Comparison of ENCODE assay signal across 2 cellular contexts in the genomic region with DNA sequence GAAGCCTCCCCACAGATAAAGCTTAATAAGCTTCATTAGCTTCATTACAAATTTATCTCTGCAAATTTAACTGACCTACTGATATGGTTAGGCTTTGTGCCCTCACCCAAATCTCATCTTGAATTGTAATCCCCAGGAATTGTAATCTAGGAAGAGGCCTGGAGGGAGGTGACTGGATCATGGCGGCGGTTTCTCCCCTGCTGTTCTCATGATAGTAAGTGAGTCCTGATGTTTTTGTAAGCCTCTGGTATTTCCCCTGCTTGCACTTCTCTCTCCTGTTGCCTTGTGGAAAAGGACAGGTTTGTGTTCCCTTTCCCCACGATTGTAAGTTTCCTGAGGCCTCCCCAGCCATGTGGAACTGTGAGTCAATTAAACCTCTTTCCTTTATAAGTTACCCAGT.
TF ChIP-seq lines count a peak whose summit lies in the region.

No MANE protein-coding gene starts in this region.

TF ChIP-seq in GM23338, 12 proteins besides CTCF, POLR2A, EP300 and RAD21 (continues in another document):
- TF ChIP-seq EZH2 (IDR thresholded peaks at IDR 0.05; ENCODE audit: low read depth, unreplicated experiment) (no peak), STAT1 (IDR thresholded peaks at IDR 0.05; ENCODE audit: unreplicated experiment) (no peak), JUNB (IDR thresholded peaks at IDR 0.05; ENCODE audit: unreplicated experiment) (no peak), CREB1 (CRISPR knock-in tag; IDR thresholded peaks at IDR 0.05; ENCODE audit: low read depth) (no peak), ZNF114 (CRISPR knock-in tag; IDR thresholded peaks at IDR 0.05) (no peak), ZNF331 (CRISPR knock-in tag; IDR thresholded peaks at IDR 0.05; ENCODE audit: low read depth) (no peak), POLR2AphosphoS5 (IDR thresholded peaks at IDR 0.05; ENCODE audit: low read depth) (no peak)
- TF ChIP-seq, protein P1, sequence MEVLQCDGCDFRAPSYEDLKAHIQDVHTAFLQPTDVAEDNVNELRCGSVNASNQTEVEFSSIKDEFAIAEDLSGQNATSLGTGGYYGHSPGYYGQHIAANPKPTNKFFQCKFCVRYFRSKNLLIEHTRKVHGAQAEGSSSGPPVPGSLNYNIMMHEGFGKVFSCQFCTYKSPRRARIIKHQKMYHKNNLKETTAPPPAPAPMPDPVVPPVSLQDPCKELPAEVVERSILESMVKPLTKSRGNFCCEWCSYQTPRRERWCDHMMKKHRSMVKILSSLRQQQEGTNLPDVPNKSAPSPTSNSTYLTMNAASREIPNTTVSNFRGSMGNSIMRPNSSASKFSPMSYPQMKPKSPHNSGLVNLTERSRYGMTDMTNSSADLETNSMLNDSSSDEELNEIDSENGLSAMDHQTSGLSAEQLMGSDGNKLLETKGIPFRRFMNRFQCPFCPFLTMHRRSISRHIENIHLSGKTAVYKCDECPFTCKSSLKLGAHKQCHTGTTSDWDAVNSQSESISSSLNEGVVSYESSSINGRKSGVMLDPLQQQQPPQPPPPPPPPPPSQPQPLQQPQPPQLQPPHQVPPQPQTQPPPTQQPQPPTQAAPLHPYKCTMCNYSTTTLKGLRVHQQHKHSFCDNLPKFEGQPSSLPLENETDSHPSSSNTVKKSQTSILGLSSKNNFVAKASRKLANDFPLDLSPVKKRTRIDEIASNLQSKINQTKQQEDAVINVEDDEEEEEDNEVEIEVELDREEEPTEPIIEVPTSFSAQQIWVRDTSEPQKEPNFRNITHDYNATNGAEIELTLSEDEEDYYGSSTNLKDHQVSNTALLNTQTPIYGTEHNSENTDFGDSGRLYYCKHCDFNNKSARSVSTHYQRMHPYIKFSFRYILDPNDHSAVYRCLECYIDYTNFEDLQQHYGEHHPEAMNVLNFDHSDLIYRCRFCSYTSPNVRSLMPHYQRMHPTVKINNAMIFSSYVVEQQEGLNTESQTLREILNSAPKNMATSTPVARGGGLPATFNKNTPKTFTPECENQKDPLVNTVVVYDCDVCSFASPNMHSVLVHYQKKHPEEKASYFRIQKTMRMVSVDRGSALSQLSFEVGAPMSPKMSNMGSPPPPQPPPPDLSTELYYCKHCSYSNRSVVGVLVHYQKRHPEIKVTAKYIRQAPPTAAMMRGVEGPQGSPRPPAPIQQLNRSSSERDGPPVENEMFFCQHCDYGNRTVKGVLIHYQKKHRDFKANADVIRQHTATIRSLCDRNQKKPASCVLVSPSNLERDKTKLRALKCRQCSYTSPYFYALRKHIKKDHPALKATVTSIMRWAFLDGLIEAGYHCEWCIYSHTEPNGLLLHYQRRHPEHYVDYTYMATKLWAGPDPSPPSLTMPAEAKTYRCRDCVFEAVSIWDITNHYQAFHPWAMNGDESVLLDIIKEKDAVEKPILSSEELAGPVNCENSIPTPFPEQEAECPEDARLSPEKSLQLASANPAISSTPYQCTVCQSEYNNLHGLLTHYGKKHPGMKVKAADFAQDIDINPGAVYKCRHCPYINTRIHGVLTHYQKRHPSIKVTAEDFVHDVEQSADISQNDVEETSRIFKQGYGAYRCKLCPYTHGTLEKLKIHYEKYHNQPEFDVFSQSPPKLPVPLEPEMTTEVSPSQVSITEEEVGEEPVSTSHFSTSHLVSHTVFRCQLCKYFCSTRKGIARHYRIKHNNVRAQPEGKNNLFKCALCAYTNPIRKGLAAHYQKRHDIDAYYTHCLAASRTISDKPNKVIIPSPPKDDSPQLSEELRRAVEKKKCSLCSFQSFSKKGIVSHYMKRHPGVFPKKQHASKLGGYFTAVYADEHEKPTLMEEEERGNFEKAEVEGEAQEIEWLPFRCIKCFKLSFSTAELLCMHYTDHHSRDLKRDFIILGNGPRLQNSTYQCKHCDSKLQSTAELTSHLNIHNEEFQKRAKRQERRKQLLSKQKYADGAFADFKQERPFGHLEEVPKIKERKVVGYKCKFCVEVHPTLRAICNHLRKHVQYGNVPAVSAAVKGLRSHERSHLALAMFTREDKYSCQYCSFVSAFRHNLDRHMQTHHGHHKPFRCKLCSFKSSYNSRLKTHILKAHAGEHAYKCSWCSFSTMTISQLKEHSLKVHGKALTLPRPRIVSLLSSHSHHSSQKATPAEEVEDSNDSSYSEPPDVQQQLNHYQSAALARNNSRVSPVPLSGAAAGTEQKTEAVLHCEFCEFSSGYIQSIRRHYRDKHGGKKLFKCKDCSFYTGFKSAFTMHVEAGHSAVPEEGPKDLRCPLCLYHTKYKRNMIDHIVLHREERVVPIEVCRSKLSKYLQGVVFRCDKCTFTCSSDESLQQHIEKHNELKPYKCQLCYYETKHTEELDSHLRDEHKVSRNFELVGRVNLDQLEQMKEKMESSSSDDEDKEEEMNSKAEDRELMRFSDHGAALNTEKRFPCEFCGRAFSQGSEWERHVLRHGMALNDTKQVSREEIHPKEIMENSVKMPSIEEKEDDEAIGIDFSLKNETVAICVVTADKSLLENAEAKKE (CRISPR knock-in tag; IDR thresholded peaks at IDR 0.05): no peak
- TF ChIP-seq, protein P2, sequence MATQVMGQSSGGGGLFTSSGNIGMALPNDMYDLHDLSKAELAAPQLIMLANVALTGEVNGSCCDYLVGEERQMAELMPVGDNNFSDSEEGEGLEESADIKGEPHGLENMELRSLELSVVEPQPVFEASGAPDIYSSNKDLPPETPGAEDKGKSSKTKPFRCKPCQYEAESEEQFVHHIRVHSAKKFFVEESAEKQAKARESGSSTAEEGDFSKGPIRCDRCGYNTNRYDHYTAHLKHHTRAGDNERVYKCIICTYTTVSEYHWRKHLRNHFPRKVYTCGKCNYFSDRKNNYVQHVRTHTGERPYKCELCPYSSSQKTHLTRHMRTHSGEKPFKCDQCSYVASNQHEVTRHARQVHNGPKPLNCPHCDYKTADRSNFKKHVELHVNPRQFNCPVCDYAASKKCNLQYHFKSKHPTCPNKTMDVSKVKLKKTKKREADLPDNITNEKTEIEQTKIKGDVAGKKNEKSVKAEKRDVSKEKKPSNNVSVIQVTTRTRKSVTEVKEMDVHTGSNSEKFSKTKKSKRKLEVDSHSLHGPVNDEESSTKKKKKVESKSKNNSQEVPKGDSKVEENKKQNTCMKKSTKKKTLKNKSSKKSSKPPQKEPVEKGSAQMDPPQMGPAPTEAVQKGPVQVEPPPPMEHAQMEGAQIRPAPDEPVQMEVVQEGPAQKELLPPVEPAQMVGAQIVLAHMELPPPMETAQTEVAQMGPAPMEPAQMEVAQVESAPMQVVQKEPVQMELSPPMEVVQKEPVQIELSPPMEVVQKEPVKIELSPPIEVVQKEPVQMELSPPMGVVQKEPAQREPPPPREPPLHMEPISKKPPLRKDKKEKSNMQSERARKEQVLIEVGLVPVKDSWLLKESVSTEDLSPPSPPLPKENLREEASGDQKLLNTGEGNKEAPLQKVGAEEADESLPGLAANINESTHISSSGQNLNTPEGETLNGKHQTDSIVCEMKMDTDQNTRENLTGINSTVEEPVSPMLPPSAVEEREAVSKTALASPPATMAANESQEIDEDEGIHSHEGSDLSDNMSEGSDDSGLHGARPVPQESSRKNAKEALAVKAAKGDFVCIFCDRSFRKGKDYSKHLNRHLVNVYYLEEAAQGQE (IDR thresholded peaks at IDR 0.05; ENCODE audit: unreplicated experiment): no peak
- TF ChIP-seq, protein P3, sequence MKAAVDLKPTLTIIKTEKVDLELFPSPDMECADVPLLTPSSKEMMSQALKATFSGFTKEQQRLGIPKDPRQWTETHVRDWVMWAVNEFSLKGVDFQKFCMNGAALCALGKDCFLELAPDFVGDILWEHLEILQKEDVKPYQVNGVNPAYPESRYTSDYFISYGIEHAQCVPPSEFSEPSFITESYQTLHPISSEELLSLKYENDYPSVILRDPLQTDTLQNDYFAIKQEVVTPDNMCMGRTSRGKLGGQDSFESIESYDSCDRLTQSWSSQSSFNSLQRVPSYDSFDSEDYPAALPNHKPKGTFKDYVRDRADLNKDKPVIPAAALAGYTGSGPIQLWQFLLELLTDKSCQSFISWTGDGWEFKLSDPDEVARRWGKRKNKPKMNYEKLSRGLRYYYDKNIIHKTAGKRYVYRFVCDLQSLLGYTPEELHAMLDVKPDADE (IDR thresholded peaks at IDR 0.05): no peak

TF ChIP-seq in HepG2, 621 proteins besides CTCF, POLR2A, EP300 and RAD21:
- no peak for TF ChIP-seq KMT2B (CRISPR knock-in tag; IDR thresholded peaks at IDR 0.05)
- no peak for TF ChIP-seq ZNF441 (CRISPR knock-in tag; IDR thresholded peaks at IDR 0.05; ENCODE audit: borderline replicate concordance)
- no peak for TF ChIP-seq POLR2AphosphoS5 (IDR thresholded peaks at IDR 0.05; ENCODE audit: low read depth, low read length)
- no peak for TF ChIP-seq ZZZ3 (CRISPR knock-in tag; IDR thresholded peaks at IDR 0.05; ENCODE audit: borderline replicate concordance)
- TF ChIP-seq IRX3 (CRISPR knock-in tag; IDR thresholded peaks at IDR 0.05; ENCODE audit: borderline replicate concordance, low read depth): no peak
- TF ChIP-seq SMAD3 (CRISPR knock-in tag; IDR thresholded peaks at IDR 0.05): no peak
- TF ChIP-seq ZNF724P (CRISPR knock-in tag; IDR thresholded peaks at IDR 0.05; ENCODE audit: borderline replicate concordance): no peak
- TF ChIP-seq, protein P4, sequence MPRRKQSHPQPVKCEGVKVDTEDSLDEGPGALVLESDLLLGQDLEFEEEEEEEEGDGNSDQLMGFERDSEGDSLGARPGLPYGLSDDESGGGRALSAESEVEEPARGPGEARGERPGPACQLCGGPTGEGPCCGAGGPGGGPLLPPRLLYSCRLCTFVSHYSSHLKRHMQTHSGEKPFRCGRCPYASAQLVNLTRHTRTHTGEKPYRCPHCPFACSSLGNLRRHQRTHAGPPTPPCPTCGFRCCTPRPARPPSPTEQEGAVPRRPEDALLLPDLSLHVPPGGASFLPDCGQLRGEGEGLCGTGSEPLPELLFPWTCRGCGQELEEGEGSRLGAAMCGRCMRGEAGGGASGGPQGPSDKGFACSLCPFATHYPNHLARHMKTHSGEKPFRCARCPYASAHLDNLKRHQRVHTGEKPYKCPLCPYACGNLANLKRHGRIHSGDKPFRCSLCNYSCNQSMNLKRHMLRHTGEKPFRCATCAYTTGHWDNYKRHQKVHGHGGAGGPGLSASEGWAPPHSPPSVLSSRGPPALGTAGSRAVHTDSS (CRISPR knock-in tag; conservative IDR thresholded peaks at IDR 0.05): no peak
- TF ChIP-seq RAD51 (IDR thresholded peaks at IDR 0.05; ENCODE audit: borderline replicate concordance): no peak
- TF ChIP-seq, protein P5, sequence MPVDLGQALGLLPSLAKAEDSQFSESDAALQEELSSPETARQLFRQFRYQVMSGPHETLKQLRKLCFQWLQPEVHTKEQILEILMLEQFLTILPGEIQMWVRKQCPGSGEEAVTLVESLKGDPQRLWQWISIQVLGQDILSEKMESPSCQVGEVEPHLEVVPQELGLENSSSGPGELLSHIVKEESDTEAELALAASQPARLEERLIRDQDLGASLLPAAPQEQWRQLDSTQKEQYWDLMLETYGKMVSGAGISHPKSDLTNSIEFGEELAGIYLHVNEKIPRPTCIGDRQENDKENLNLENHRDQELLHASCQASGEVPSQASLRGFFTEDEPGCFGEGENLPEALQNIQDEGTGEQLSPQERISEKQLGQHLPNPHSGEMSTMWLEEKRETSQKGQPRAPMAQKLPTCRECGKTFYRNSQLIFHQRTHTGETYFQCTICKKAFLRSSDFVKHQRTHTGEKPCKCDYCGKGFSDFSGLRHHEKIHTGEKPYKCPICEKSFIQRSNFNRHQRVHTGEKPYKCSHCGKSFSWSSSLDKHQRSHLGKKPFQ (CRISPR knock-in tag; IDR thresholded peaks at IDR 0.05; ENCODE audit: insufficient replicate concordance): no peak
- no peak for TF ChIP-seq ZNF225 (CRISPR knock-in tag; IDR thresholded peaks at IDR 0.05)
- TF ChIP-seq, protein P6, sequence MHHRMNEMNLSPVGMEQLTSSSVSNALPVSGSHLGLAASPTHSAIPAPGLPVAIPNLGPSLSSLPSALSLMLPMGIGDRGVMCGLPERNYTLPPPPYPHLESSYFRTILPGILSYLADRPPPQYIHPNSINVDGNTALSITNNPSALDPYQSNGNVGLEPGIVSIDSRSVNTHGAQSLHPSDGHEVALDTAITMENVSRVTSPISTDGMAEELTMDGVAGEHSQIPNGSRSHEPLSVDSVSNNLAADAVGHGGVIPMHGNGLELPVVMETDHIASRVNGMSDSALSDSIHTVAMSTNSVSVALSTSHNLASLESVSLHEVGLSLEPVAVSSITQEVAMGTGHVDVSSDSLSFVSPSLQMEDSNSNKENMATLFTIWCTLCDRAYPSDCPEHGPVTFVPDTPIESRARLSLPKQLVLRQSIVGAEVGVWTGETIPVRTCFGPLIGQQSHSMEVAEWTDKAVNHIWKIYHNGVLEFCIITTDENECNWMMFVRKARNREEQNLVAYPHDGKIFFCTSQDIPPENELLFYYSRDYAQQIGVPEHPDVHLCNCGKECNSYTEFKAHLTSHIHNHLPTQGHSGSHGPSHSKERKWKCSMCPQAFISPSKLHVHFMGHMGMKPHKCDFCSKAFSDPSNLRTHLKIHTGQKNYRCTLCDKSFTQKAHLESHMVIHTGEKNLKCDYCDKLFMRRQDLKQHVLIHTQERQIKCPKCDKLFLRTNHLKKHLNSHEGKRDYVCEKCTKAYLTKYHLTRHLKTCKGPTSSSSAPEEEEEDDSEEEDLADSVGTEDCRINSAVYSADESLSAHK (CRISPR knock-in tag; IDR thresholded peaks at IDR 0.05; ENCODE audit: borderline replicate concordance): no peak
- TF ChIP-seq ZNF615 (CRISPR knock-in tag; IDR thresholded peaks at IDR 0.05; ENCODE audit: borderline replicate concordance): no peak
- no peak for TF ChIP-seq SPEN (CRISPR knock-in tag; IDR thresholded peaks at IDR 0.05; ENCODE audit: low read depth)
- TF ChIP-seq, protein P7, sequence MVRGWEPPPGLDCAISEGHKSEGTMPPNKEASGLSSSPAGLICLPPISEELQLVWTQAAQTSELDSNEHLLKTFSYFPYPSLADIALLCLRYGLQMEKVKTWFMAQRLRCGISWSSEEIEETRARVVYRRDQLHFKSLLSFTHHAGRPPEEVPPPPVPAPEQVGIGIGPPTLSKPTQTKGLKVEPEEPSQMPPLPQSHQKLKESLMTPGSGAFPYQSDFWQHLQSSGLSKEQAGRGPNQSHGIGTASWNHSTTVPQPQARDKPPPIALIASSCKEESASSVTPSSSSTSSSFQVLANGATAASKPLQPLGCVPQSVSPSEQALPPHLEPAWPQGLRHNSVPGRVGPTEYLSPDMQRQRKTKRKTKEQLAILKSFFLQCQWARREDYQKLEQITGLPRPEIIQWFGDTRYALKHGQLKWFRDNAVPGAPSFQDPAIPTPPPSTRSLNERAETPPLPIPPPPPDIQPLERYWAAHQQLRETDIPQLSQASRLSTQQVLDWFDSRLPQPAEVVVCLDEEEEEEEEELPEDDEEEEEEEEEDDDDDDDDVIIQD (CRISPR knock-in tag; IDR thresholded peaks at IDR 0.05; ENCODE audit: low read depth): no peak
- TF ChIP-seq ZNF350 (CRISPR knock-in tag; IDR thresholded peaks at IDR 0.05; ENCODE audit: borderline replicate concordance, low read depth): no peak
- TF ChIP-seq ZNF256 (CRISPR knock-in tag; conservative IDR thresholded peaks at IDR 0.05): no peak
- TF ChIP-seq, protein P8, sequence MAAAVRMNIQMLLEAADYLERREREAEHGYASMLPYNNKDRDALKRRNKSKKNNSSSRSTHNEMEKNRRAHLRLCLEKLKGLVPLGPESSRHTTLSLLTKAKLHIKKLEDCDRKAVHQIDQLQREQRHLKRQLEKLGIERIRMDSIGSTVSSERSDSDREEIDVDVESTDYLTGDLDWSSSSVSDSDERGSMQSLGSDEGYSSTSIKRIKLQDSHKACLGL (CRISPR knock-in tag; IDR thresholded peaks at IDR 0.05): no peak
- TF ChIP-seq, protein P3 (CRISPR knock-in tag; IDR thresholded peaks at IDR 0.05): no peak
- no peak for TF ChIP-seq ZFYVE20 (CRISPR knock-in tag; IDR thresholded peaks at IDR 0.05; ENCODE audit: borderline replicate concordance, low read depth)
